In genomic region chr2:200021449-200022114, GRCh38 we compare ENCODE assay signal across 26 cellular contexts.
DNase-seq lines count a peak whose midpoint lies in the region; ATAC-seq, FAIRE-seq and TF ChIP-seq lines count a peak whose summit lies in the region.
"Had no signal": no experiment of that assay in that cellular context is flagged by ENCODE, and none has a peak within 500 bp of the region (broad histone marks: within the 10 kb centered on the region; RNA-seq: fewer than 3 reads in every experiment).

No MANE protein-coding gene starts in this region.

- H3K27ac ChIP-seq in esophagus muscularis mucosa (replicated peaks in 1 of 4) = no peak overlapping the region
- H3K27ac ChIP-seq: A549, body of pancreas, lower lobe of right lung, parathyroid adenoma, right atrium auricular region, suprapubic skin had no signal

- no peak for TF ChIP-seq EP300 in esophagus muscularis mucosa (IDR thresholded peaks at IDR 0.05)

- H3K9me3 ChIP-seq in esophagus muscularis mucosa = no peaks in the 10 kb centered on the region
- H3K9me3 ChIP-seq: A549, body of pancreas, lower lobe of right lung, right atrium auricular region, suprapubic skin had no signal

- H3K36me3 ChIP-seq in esophagus muscularis mucosa = no peaks in the 10 kb centered on the region
- H3K36me3 ChIP-seq: lower lobe of right lung, right atrium auricular region, suprapubic skin had no signal

- peaks cover 0 to 12% (median 10%) of the 10 kb centered on the region in 4 donors for H3K4me1 ChIP-seq in esophagus muscularis mucosa
- H3K4me1 ChIP-seq: A549, body of pancreas, lower lobe of right lung, parathyroid adenoma, right atrium auricular region, suprapubic skin had no signal

- no peak overlapping the region for H3K4me3 ChIP-seq in esophagus muscularis mucosa
- H3K4me3 ChIP-seq: A549, body of pancreas, lower lobe of right lung, right atrium auricular region, suprapubic skin had no signal

- H3K27me3 ChIP-seq in esophagus muscularis mucosa = no peaks in the 10 kb centered on the region
- H3K27me3 ChIP-seq: body of pancreas, right atrium auricular region, suprapubic skin had no signal

- peak; percentile 73 for ATAC-seq in GM19463 (IDR thresholded peaks at IDR 0.05; ENCODE audit: unreplicated experiment)
- ATAC-seq in HG02588 (IDR thresholded peaks at IDR 0.05; ENCODE audit: unreplicated experiment) = peak; percentile 65
- peak; percentile 62 for ATAC-seq in HG03432 (IDR thresholded peaks at IDR 0.05; ENCODE audit: unreplicated experiment)
- ATAC-seq: A549; activated CD8-positive, alpha-beta T cell treated with anti-CD3 and anti-CD28 coated beads, Interleukin-2, amount 10 ng/mL, durations not matched to agents 7 days and 5 days; body of pancreas; CD8-positive, alpha-beta T cell; lower lobe of right lung; stimulated activated effector memory CD8-positive, alpha-beta T cell treated with anti-CD3 and anti-CD28 coated beads, Interleukin-12 subunit alpha, Interleukin-12 subunit beta, amount 100 ng/mL, for 72 hours; T-cell had no signal

- intact Hi-C loops in esophagus muscularis mucosa (cut with DNase I) = no loop called here

- WGBS in esophagus muscularis mucosa = 78% methylated on average over 5 of the region's 5 CpGs

- no peak for TF ChIP-seq CTCF in esophagus muscularis mucosa (IDR thresholded peaks at IDR 0.05)

- DNase-seq in GM18507 (ENCODE audit: extremely low spot score, insufficient read length, low read depth) (no peak), occipital lobe (lab: John Stamatoyannopoulos, UW) (no peak), NCI-H510A (lab: John Stamatoyannopoulos, UW) (no peak), esophagus muscularis mucosa (ENCODE audit: extremely low spot score) (no peak)
- no peak for DNase-seq in NK-92 treated with Interleukin-12 subunit alpha and Interleukin-12 subunit beta, amount 100 ng/mL, for 24 hours (lab: John Stamatoyannopoulos, UW)
- DNase-seq: activated CD4-positive, CD25-positive, alpha-beta regulatory T cell treated with anti-CD3 and anti-CD28 coated beads, Interleukin-2, amount 50 U/mL, for 72 hours; activated CD8-positive, alpha-beta T cell treated with anti-CD3 and anti-CD28 coated beads, Interleukin-2, amount 10 ng/mL, durations not matched to agents 7 days and 5 days; activated gamma-delta T cell; activated T-cell treated with anti-CD3 and anti-CD28 coated beads for 4 hours; body of pancreas; CD8-positive, alpha-beta T cell; DMS153; head of caudate nucleus; kidney glomerular epithelial cell; lower lobe of right lung; NCI-H510A treated with DMSO at 0.1 percent for 48 hours; T-cell had no signal

- TF ChIP-seq POLR2A in esophagus muscularis mucosa (IDR thresholded peaks at IDR 0.05; ENCODE audit: low read depth) = no peak

- peak; percentile 29 for FAIRE-seq in GM18507 (lab: Jason Lieb, UNC)
- FAIRE-seq: A549, RCC 7860 had no signal
